Comparison of ENCODE assay signal across 15 cellular contexts in genomic region chr22:17486719-17487118, GRCh38.
DNase-seq lines count a peak whose midpoint lies in the region; ATAC-seq, FAIRE-seq and TF ChIP-seq lines count a peak whose summit lies in the region.
"Had no signal": no experiment of that assay in that cellular context is flagged by ENCODE, and none has a peak within 500 bp of the region (broad histone marks: within the 10 kb centered on the region; RNA-seq: fewer than 3 reads in every experiment).

No MANE protein-coding gene starts in this region.

- no peaks in the 10 kb centered on the region for H3K23me2 ChIP-seq in H1 (ENCODE audit: low read depth, low read length)

- H3K36me3 ChIP-seq in OCI-LY3 (replicated peaks; ENCODE audit: low read depth, low read length) (no peaks in the 10 kb centered on the region), H1 (ENCODE audit: control insufficient read depth in 2 of 4, insufficient read depth in 4 of 4, low read length in 3 of 4) (peaks cover 2 to 18% (median 5%) of the 10 kb centered on the region in 4 experiments; a peak in 5 of 8 replicates), neural progenitor cell (no peaks in the 10 kb centered on the region), gastrocnemius medialis (no peaks in the 10 kb centered on the region)
- H3K36me3 ChIP-seq: BE2C had no signal

- peaks cover 8% of the 10 kb centered on the region for H3K79me1 ChIP-seq in H1 (ENCODE audit: low read depth, low read length)

- H2AK5ac ChIP-seq in H1 (ENCODE audit: low read depth, low read length), result no peak overlapping the region

- H2BK120ac ChIP-seq in H1 (replicated peaks; ENCODE audit: low read depth, low read length), result no peak overlapping the region

- no peak for TF ChIP-seq RAD21 in H1 (IDR thresholded peaks at IDR 0.05 in 1 of 2, conservative IDR thresholded peaks at IDR 0.05 in 1 of 2; ENCODE audit: low read depth in 2 of 2, low read length in 2 of 2)

- H3K4me3 ChIP-seq in OCI-LY3 (ENCODE audit: low read length) (no peak overlapping the region), H1 (ENCODE audit: extremely low read depth in 1 of 4, insufficient read depth in 2 of 4, low read depth in 3 of 4, low read length in 4 of 4) (no peak overlapping the region), neural progenitor cell (no peak overlapping the region), gastrocnemius medialis (no peak overlapping the region)
- H3K4me3 ChIP-seq: GM12878 had no signal

- POLR2A ChIA-PET in H1 (lab: Charles Lee; ENCODE audit: partially characterized antibody), result interaction anchor here (1.5 kb wide), 1 partner anchor 10 kb away, joined by 3 read pairs; no protein-coding TSS in a partner anchor

- no peak overlapping the region for H3K4ac ChIP-seq in H1 (replicated peaks; ENCODE audit: insufficient read length, low read depth, low read length)

- no peak overlapping the region for H2BK20ac ChIP-seq in H1 (ENCODE audit: low read length)

- H3K4me3 Mint-ChIP-seq in neural progenitor cell, result no peak overlapping the region
- H3K4me3 Mint-ChIP-seq: CD4-positive, alpha-beta memory T cell had no signal

- no peaks in the 10 kb centered on the region for H3K27me3 ChIP-seq in OCI-LY3 (ENCODE audit: low read depth, low read length)
- no peaks in the 10 kb centered on the region for H3K27me3 ChIP-seq in H1 (replicated peaks in 1 of 4; ENCODE audit: control insufficient read depth in 3 of 4, extremely low read depth in 1 of 4, insufficient read depth in 3 of 4, low read length in 3 of 4)
- no peaks in the 10 kb centered on the region for H3K27me3 ChIP-seq in neural progenitor cell
- no peaks in the 10 kb centered on the region for H3K27me3 ChIP-seq in gastrocnemius medialis

- DNase-seq in H1 (ENCODE audit: low read depth in 1 of 2, low spot score in 2 of 2) (no peak), neural progenitor cell (ENCODE audit: low spot score) (no peak), gastrocnemius medialis (no peak), GM12892 (ENCODE audit: insufficient read length) (no peak), NCI-H524 (lab: John Stamatoyannopoulos, UW) (no peak)
- DNase-seq: CD4-positive, alpha-beta memory T cell; DMS79; HCEC 1CT had no signal

- FAIRE-seq in H1 (lab: Jason Lieb, UNC) (peak; percentile 13), GM12892 (lab: Jason Lieb, UNC) (no peak)
- FAIRE-seq: A204.1, GM12878 had no signal

- no peak overlapping the region for H2BK15ac ChIP-seq in H1 (ENCODE audit: low read length)

- 94% methylated on average over 10 of the region's 10 CpGs; no CpG with 5 or more reads in 1 of the 2 experiments for WGBS in H1 (ENCODE audit: extremely low coverage in 1 of 2, insufficient coverage in 1 of 2, insufficient read length in 1 of 2, insufficient replicate concordance in 2 of 2, low coverage in 1 of 2, low lambda C conversion rate in 2 of 2, missing lambda C conversion rate in 1 of 2), 2 experiments

- peaks cover 13% of the 10 kb centered on the region for H3F3A ChIP-seq in neural progenitor cell (ENCODE audit: low read depth)

- in situ Hi-C loops in gastrocnemius medialis (cut with MboI; ENCODE audit: low sequenced_read_pairs in 4 of 4), result loop anchor here in 2 of 4 donors (25.0 kb wide), 2 partner anchors 274 to 324 kb away; partner anchors contain the start of genes ADA2 (in 1 of the 2) and HDHD5 (in 1 of the 2)

- H3K23ac ChIP-seq in H1 (ENCODE audit: insufficient read length), result no peak overlapping the region

- H4K5ac ChIP-seq in H1 (ENCODE audit: insufficient read length, low read depth, low read length), result no peak overlapping the region

- H3K79me2 ChIP-seq in OCI-LY3 (ENCODE audit: low read length) (no peaks in the 10 kb centered on the region), H1 (ENCODE audit: control insufficient read depth in 1 of 2, insufficient read depth in 2 of 2, low read length in 2 of 2) (peaks cover 0 to 89% of the 10 kb centered on the region in 2 experiments; a peak in 3 of 4 replicates), neural progenitor cell (ENCODE audit: low read depth) (peaks cover 98% of the 10 kb centered on the region)

- no peak overlapping the region for H3K27ac Mint-ChIP-seq in neural progenitor cell
- H3K27ac Mint-ChIP-seq: IgD-negative memory B cell had no signal

- H3K9ac ChIP-seq in OCI-LY3 (ENCODE audit: low read length), result no peak overlapping the region
- H3K9ac ChIP-seq in H1 (replicated peaks in 1 of 4; ENCODE audit: extremely low read depth in 1 of 4, low read depth in 3 of 4, low read length in 3 of 4), result no peak overlapping the region
- H3K9ac ChIP-seq in neural progenitor cell, result no peak overlapping the region

- no peak overlapping the region for H3K56ac ChIP-seq in H1 (replicated peaks; ENCODE audit: insufficient read length, low read depth, low read length)

- no peaks in the 10 kb centered on the region for H3K9me3 ChIP-seq in OCI-LY3 (ENCODE audit: insufficient read depth, low read length)
- no peaks in the 10 kb centered on the region for H3K9me3 ChIP-seq in H1 (ENCODE audit: insufficient read depth in 2 of 2, low read depth in 1 of 2, low read length in 1 of 2)
- H3K9me3 ChIP-seq in neural progenitor cell (ENCODE audit: low read depth), result no peaks in the 10 kb centered on the region
- H3K9me3 ChIP-seq in gastrocnemius medialis, result no peaks in the 10 kb centered on the region
- H3K9me3 ChIP-seq: BE2C had no signal

- H3K4me1 ChIP-seq in OCI-LY3 (ENCODE audit: low read length) (peaks cover 27% of the 10 kb centered on the region), H1 (replicated peaks in 1 of 4; ENCODE audit: control insufficient read depth in 3 of 4, insufficient read depth in 4 of 4, low read length in 3 of 4) (peaks cover 0 to 1% (median 0%) of the 10 kb centered on the region in 4 experiments; a peak in 2 of 7 replicates), neural progenitor cell (peaks cover 14% of the 10 kb centered on the region), gastrocnemius medialis (peaks cover 36 to 42% of the 10 kb centered on the region in 2 donors)
- H3K4me1 ChIP-seq: BE2C had no signal

- no peak for ATAC-seq in gastrocnemius medialis
- ATAC-seq in HG02938 (IDR thresholded peaks at IDR 0.05; ENCODE audit: unreplicated experiment), result no peak
- ATAC-seq: GM12878 had no signal

- H3K36me3 Mint-ChIP-seq in neural progenitor cell, result peaks cover 26% of the 10 kb centered on the region
- H3K36me3 Mint-ChIP-seq: CD4-positive, alpha-beta memory T cell; IgD-negative memory B cell had no signal

- TF ChIP-seq CTCF in OCI-LY3 (IDR thresholded peaks at IDR 0.05; ENCODE audit: low read depth, low read length) (no peak), H1 (IDR thresholded peaks at IDR 0.05; ENCODE audit: control extremely low read depth in 1 of 3, insufficient read depth in 1 of 3, low read depth in 1 of 3, low read length in 3 of 3) (no peak), neural progenitor cell (IDR thresholded peaks at IDR 0.05) (no peak), gastrocnemius medialis (IDR thresholded peaks at IDR 0.05 in 4 of 5, conservative IDR thresholded peaks at IDR 0.05 in 1 of 5) (no peak)

- H4K91ac ChIP-seq in H1 (replicated peaks; ENCODE audit: insufficient read length, low read length), result no peak overlapping the region

- no peak overlapping the region for H2BK5ac ChIP-seq in H1 (ENCODE audit: low read depth, low read length)

- TF ChIP-seq POLR2A in H1 (IDR thresholded peaks at IDR 0.05; ENCODE audit: control extremely low read depth in 1 of 2, low read depth in 2 of 2, low read length in 2 of 2) (no peak), gastrocnemius medialis (IDR thresholded peaks at IDR 0.05) (no peak), GM12892 (IDR thresholded peaks at IDR 0.05; ENCODE audit: low read depth, low read length) (no peak)

- no peak for TF ChIP-seq EP300 in H1 (IDR thresholded peaks at IDR 0.05; ENCODE audit: borderline replicate concordance in 1 of 2, low read depth in 2 of 2, low read length in 2 of 2)

- peaks cover 14% of the 10 kb centered on the region for H3K4me1 Mint-ChIP-seq in neural progenitor cell
- H3K4me1 Mint-ChIP-seq: CD4-positive, alpha-beta memory T cell had no signal

- H3K18ac ChIP-seq in H1 (ENCODE audit: extremely low read depth, low read length), result no peak overlapping the region

- H4K8ac ChIP-seq in H1 (ENCODE audit: extremely low read depth, insufficient read depth, low read length), result no peak overlapping the region

- H2BK12ac ChIP-seq in H1 (ENCODE audit: low read depth, low read length), result no peak overlapping the region

- H2AFZ ChIP-seq in OCI-LY3 (ENCODE audit: low read depth, low read length) (no peak overlapping the region), H1 (ENCODE audit: low read length) (no peak overlapping the region), neural progenitor cell (replicated peaks) (no peak overlapping the region)

- no peak overlapping the region for H3K27ac ChIP-seq in OCI-LY3 (ENCODE audit: low read length)
- H3K27ac ChIP-seq in H1 (ENCODE audit: low read depth, low read length), result no peak overlapping the region
- H3K27ac ChIP-seq in neural progenitor cell, result peak overlapping the region; percentile 5
- peak overlapping the region in 3 of 4 donors; percentile 80 to 88 (median 87) for H3K27ac ChIP-seq in gastrocnemius medialis
- H3K27ac ChIP-seq: C4-2B had no signal

- no peaks in the 10 kb centered on the region for H3K9me3 Mint-ChIP-seq in neural progenitor cell
- H3K9me3 Mint-ChIP-seq: CD4-positive, alpha-beta memory T cell; IgD-negative memory B cell had no signal

- CTCF ChIA-PET in H1 (lab: Charles Lee; ENCODE audit: partially characterized antibody), result interaction anchor here (0.6 to 1.7 kb wide), 2 partner anchors 214 to 256 kb away, joined by 3 to 4 read pairs; no protein-coding TSS in a partner anchor

- H3K4me2 ChIP-seq in OCI-LY3 (ENCODE audit: low read length) (peak overlapping the region; percentile 37; the same call in 1 of the 2 replicates), H1 (ENCODE audit: insufficient read depth in 1 of 2, low read depth in 2 of 2, low read length in 2 of 2) (no peak overlapping the region), neural progenitor cell (no peak overlapping the region)

- H3K27me3 Mint-ChIP-seq in neural progenitor cell (ENCODE audit: insufficient read depth, low read depth), result no peaks in the 10 kb centered on the region
- H3K27me3 Mint-ChIP-seq: CD4-positive, alpha-beta memory T cell had no signal

- no peak overlapping the region for H3K14ac ChIP-seq in H1 (ENCODE audit: insufficient read length)

- H4K20me1 ChIP-seq in OCI-LY3 (ENCODE audit: insufficient read depth, low read length), result no peaks in the 10 kb centered on the region
- peaks cover 8 to 15% of the 10 kb centered on the region in 2 experiments for H4K20me1 ChIP-seq in H1 (replicated peaks in 1 of 2; ENCODE audit: control insufficient read depth in 1 of 2, insufficient read depth in 2 of 2, low read length in 2 of 2)
- H4K20me1 ChIP-seq in neural progenitor cell (ENCODE audit: low read depth), result peaks cover 74% of the 10 kb centered on the region

- intact Hi-C loops in gastrocnemius medialis (cut with DNase I; ENCODE audit: low total_unique reads), result loop anchor here (5.0 kb wide), 1 partner anchor 314 kb away; no protein-coding TSS in a partner anchor

TF ChIP-seq in H1, 55 proteins besides CTCF, POLR2A, EP300 and RAD21:
- TF ChIP-seq BRCA1 (IDR thresholded peaks at IDR 0.05; ENCODE audit: low read depth, low read length), result no peak
- peak; percentile 34 for TF ChIP-seq POLR2AphosphoS5 (IDR thresholded peaks at IDR 0.05; ENCODE audit: low read depth, low read length)

Comparison
In these comparisons a context has a peak if more than half of its experiments do, and no peak if none do; other contexts are left out.
1. H3K27ac ChIP-seq: peak in neural progenitor cell (single experiment) and gastrocnemius medialis (3 of 4); none in OCI-LY3 (single experiment) and H1 (single experiment).